Comparison of ENCODE assay signal across 11 cellular contexts in genomic region chr15:39628131-39628482, GRCh38. TPM values are rescaled to one million over a fixed set of nuclear protein-coding genes. Genes with fewer than 3 reads are reported as not detected.
A peak's percentile ranks its signal among the peaks of the same experiment; 100 is the strongest.
DNase-seq lines count a peak whose midpoint lies in the region; ATAC-seq and TF ChIP-seq lines count a peak whose summit lies in the region.
"Had no signal": no experiment of that assay in that cellular context is flagged by ENCODE, and none has a peak within 500 bp of the region (broad histone marks: within the 10 kb centered on the region; RNA-seq: fewer than 3 reads in every experiment).

No MANE protein-coding gene starts in this region.

- 54 to 72% methylated on average over 5 of the region's 5 CpGs for WGBS in gastroesophageal sphincter (ENCODE audit: low coverage in 1 of 2), 2 donors
- WGBS in neuronal stem cell (ENCODE audit: extremely low coverage in 2 of 2, insufficient read length in 2 of 2, insufficient replicate concordance in 1 of 2), 2 donors = no CpG with 5 or more reads among the region's 5 CpGs

- no peak for TF ChIP-seq EP300 in gastroesophageal sphincter (IDR thresholded peaks at IDR 0.05)

- H3K27ac ChIP-seq in gastroesophageal sphincter = peak overlapping the region in 3 of 4 donors; percentile 30 to 51 (median 49)
- no peak overlapping the region for H3K27ac ChIP-seq in neuronal stem cell (replicated peaks; ENCODE audit: low read length)

- peak overlapping the region; percentile 31 for H3K14ac ChIP-seq in neuronal stem cell (ENCODE audit: low read length)

- H3K9ac ChIP-seq in neuronal stem cell (ENCODE audit: low read depth, low read length, poor library complexity) = no peak overlapping the region

- H3K36me3 ChIP-seq in gastroesophageal sphincter (no peaks in the 10 kb centered on the region), neuronal stem cell (replicated peaks in 1 of 2; ENCODE audit: control insufficient read depth in 2 of 2, insufficient read depth in 2 of 2, low read length in 2 of 2) (no peaks in the 10 kb centered on the region)
- H3K36me3 ChIP-seq: esophagus squamous epithelium had no signal

- peaks cover 79% of the 10 kb centered on the region for H3K4me1 Mint-ChIP-seq in activated CD8-positive, alpha-beta T cell treated with anti-CD3 and anti-CD28 coated beads for 36 hours (ENCODE audit: low read depth)

- no peak for TF ChIP-seq POLR2A in gastroesophageal sphincter (IDR thresholded peaks at IDR 0.05)

- H2BK120ac ChIP-seq in neuronal stem cell (ENCODE audit: low read depth, low read length) = no peak overlapping the region

- no peak overlapping the region for H2AK5ac ChIP-seq in neuronal stem cell (ENCODE audit: low read depth, low read length)

- no peaks in the 10 kb centered on the region for H3K79me1 ChIP-seq in neuronal stem cell (ENCODE audit: low read depth, low read length)

- no peak overlapping the region for H2BK5ac ChIP-seq in neuronal stem cell (ENCODE audit: low read length)

- peak overlapping the region; percentile 11 for H3K27ac Mint-ChIP-seq in activated CD8-positive, alpha-beta T cell treated with anti-CD3 and anti-CD28 coated beads for 36 hours

- no peak overlapping the region for H4K8ac ChIP-seq in neuronal stem cell (ENCODE audit: low read depth, low read length)

- CTCF ChIA-PET in activated CD8-positive, alpha-beta T cell treated with anti-CD3 and anti-CD28 coated beads for 36 hours (lab: Charles Lee) = no interaction called here

- H3K9me3 Mint-ChIP-seq in activated CD8-positive, alpha-beta T cell treated with anti-CD3 and anti-CD28 coated beads for 36 hours = no peaks in the 10 kb centered on the region

- peaks cover 4% of the 10 kb centered on the region for H3K36me3 Mint-ChIP-seq in activated CD8-positive, alpha-beta T cell treated with anti-CD3 and anti-CD28 coated beads for 36 hours (ENCODE audit: low read depth)

- no peak for ATAC-seq in activated CD8-positive, alpha-beta T cell treated with anti-CD3 and anti-CD28 coated beads for 36 hours
- ATAC-seq in gastroesophageal sphincter = no peak
- no peak for ATAC-seq in HG02759 (IDR thresholded peaks at IDR 0.05; ENCODE audit: unreplicated experiment)

- no peak overlapping the region for H2AFZ ChIP-seq in neuronal stem cell (ENCODE audit: low read length)

- H3K4me2 ChIP-seq in neuronal stem cell (ENCODE audit: insufficient read depth, low read length, poor library complexity, severe bottlenecking) = no peak overlapping the region

- no peaks in the 10 kb centered on the region for H3K9me3 ChIP-seq in gastroesophageal sphincter
- H3K9me3 ChIP-seq in neuronal stem cell (replicated peaks in 1 of 2; ENCODE audit: control insufficient read depth in 2 of 2, insufficient read depth in 1 of 2, low read depth in 1 of 2, low read length in 2 of 2) = peaks cover 0 to 4% of the 10 kb centered on the region in 2 donors
- H3K9me3 ChIP-seq: esophagus squamous epithelium had no signal

- H2BK12ac ChIP-seq in neuronal stem cell (ENCODE audit: low read length) = no peak overlapping the region

- no peak overlapping the region for H3K4me3 ChIP-seq in GM12875 (ENCODE audit: low read depth, low read length)
- no peak overlapping the region for H3K4me3 ChIP-seq in gastroesophageal sphincter
- no peak overlapping the region for H3K4me3 ChIP-seq in neuronal stem cell (ENCODE audit: low read length in 2 of 2)
- H3K4me3 ChIP-seq: esophagus squamous epithelium had no signal

- H3K27me3 ChIP-seq in gastroesophageal sphincter = no peaks in the 10 kb centered on the region
- H3K27me3 ChIP-seq in neuronal stem cell (ENCODE audit: control insufficient read depth in 3 of 3, insufficient read depth in 3 of 3, low read depth in 1 of 3, low read length in 3 of 3) = no peaks in the 10 kb centered on the region
- H3K27me3 ChIP-seq: esophagus squamous epithelium had no signal

- peaks cover 5 to 49% (median 14%) of the 10 kb centered on the region in 3 donors for H3K4me1 ChIP-seq in gastroesophageal sphincter
- peaks cover 0 to 3% of the 10 kb centered on the region in 2 donors for H3K4me1 ChIP-seq in neuronal stem cell (ENCODE audit: control insufficient read depth in 2 of 2, insufficient read depth in 1 of 2, low read depth in 1 of 2, low read length in 2 of 2)

- no peak overlapping the region for H2BK15ac ChIP-seq in neuronal stem cell (ENCODE audit: low read length)

- no peak for DNase-seq in activated CD8-positive, alpha-beta T cell treated with anti-CD3 and anti-CD28 coated beads for 36 hours
- DNase-seq in neuronal stem cell (ENCODE audit: low spot score) (no peak), NOMO-1 (lab: John Stamatoyannopoulos, UW; ENCODE audit: unreplicated experiment in 2 of 2) (no peak), middle frontal gyrus (ENCODE audit: extremely low spot score, low spot score) (no peak), CD1c-positive myeloid dendritic cell (ENCODE audit: extremely low spot score) (no peak)
- DNase-seq: esophagus squamous epithelium, midbrain, NCI-H1417 treated with DMSO at 0.1 percent for 48 hours had no signal

- 0 out of 2 replicates have a peak, but pooled peaks have one; percentile 7 for TF ChIP-seq CTCF in GM12875 (IDR thresholded peaks at IDR 0.05; ENCODE audit: borderline replicate concordance, insufficient read depth, low read depth, low read length)
- no peak for TF ChIP-seq CTCF in activated CD8-positive, alpha-beta T cell treated with anti-CD3 and anti-CD28 coated beads for 36 hours (IDR thresholded peaks at IDR 0.05)
- TF ChIP-seq CTCF in gastroesophageal sphincter (IDR thresholded peaks at IDR 0.05) = peak in 2 of 4 experiments; percentile 19 to 29

- no peaks in the 10 kb centered on the region for H3K27me3 Mint-ChIP-seq in activated CD8-positive, alpha-beta T cell treated with anti-CD3 and anti-CD28 coated beads for 36 hours

- no peak overlapping the region for H4K91ac ChIP-seq in neuronal stem cell (ENCODE audit: low read depth, low read length, poor library complexity)

- H3K23ac ChIP-seq in neuronal stem cell (ENCODE audit: low read depth, low read length, poor library complexity) = no peak overlapping the region

- H3K4me3 Mint-ChIP-seq in activated CD8-positive, alpha-beta T cell treated with anti-CD3 and anti-CD28 coated beads for 36 hours = no peak overlapping the region

- intact Hi-C loops in activated CD8-positive, alpha-beta T cell treated with anti-CD3 and anti-CD28 coated beads for 36 hours (cut with micrococcal nuclease) = no loop called here

- H3K4ac ChIP-seq in neuronal stem cell (ENCODE audit: low read length) = no peak overlapping the region

- no peak overlapping the region for H3K18ac ChIP-seq in neuronal stem cell (ENCODE audit: low read length)

- POLR2A ChIA-PET in activated CD8-positive, alpha-beta T cell treated with anti-CD3 and anti-CD28 coated beads for 36 hours (lab: Charles Lee) = no interaction called here

RNA-seq across cellular contexts. Expression of gene THBS1, which starts 47.2 kb away (rescaled TPM):
- 1 to 10 TPM in 1 of 2 experiments, under 1 TPM in 1; 0.54 to 1.1 TPM for total RNA-seq in activated CD8-positive, alpha-beta T cell treated with anti-CD3 and anti-CD28 coated beads for 36 hours
- 1,000 to 10,000 TPM in 1 of 4 donors, 100 to 1,000 TPM in 3; 183 to 1,645 (median 277) TPM for total RNA-seq in gastroesophageal sphincter
- 3.1 TPM for polyA plus RNA-seq in neuronal stem cell (2013, experiment 1 of 2)
- 3.8 TPM for polyA plus RNA-seq in neuronal stem cell (2013, experiment 2 of 2)

Comparison
In these comparisons a context has a peak if more than half of its experiments do, and no peak if none do; other contexts are left out.
1. RNA of gene THBS1, which starts 47.2 kb away (total RNA-seq): 183 to 1,645 TPM in gastroesophageal sphincter; 0.54 to 1.1 TPM in activated CD8-positive, alpha-beta T cell treated with anti-CD3 and anti-CD28 coated beads for 36 hours; every median in the first group is over 10 times any median in the second.